28 cellular contexts compared by ENCODE assay signal in the genomic region with DNA sequence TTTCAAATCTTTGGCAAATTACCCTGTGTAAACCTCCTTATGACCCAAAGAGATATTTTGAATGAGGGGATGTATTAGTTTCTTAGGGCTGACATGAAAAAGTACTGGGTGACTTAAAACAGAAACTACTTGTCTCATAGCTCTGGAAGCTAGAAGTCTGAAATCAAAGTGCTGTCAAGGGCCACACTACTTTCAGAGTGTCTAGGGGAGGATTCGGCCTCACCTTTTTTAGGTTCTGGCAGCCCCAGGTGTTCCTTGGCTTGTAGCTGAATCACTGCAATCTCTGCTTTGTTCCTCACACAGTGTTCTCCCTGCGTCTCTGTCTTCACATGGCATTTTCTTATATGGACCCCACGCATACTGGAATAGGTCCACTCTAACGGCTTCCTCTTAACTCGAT.
"Had no signal": no experiment of that assay in that cellular context is flagged by ENCODE, and none has a peak within 500 bp of the region (broad histone marks: within the 10 kb centered on the region; RNA-seq: fewer than 3 reads in every experiment).

No MANE protein-coding gene starts in this region.

- H3K9me3 ChIP-seq: ascending aorta, breast epithelium, esophagus muscularis mucosa, gastrocnemius medialis had no signal

- H3K4me1 ChIP-seq: breast epithelium, esophagus muscularis mucosa, foreskin keratinocyte had no signal

- DNase-seq: activated CD4-positive, alpha-beta memory T cell treated with anti-CD3 and anti-CD28 coated beads, Interleukin-2, amount 10 ng/mL, durations not matched to agents 7 days and 5 days; activated CD4-positive, alpha-beta T cell treated with anti-CD3 and anti-CD28 coated beads for 1 hour; activated CD4-positive, alpha-beta T cell treated with anti-CD3 and anti-CD28 coated beads for 4 hours; activated CD4-positive, alpha-beta T cell treated with anti-CD3 and anti-CD28 coated beads, Interleukin-2, amount 10 ng/mL, durations not matched to agents 7 days and 5 days; activated CD4-positive, alpha-beta T cell treated with anti-CD3 and anti-CD28 coated beads, Interleukin-2, amount 50 U/mL, for 4 hours; activated CD4-positive, CD25-positive, alpha-beta regulatory T cell; activated CD8-positive, alpha-beta memory T cell treated with anti-CD3 and anti-CD28 coated beads, Interleukin-2, amount 50 U/mL, for 48 hours; activated gamma-delta T cell; activated naive CD4-positive, alpha-beta T cell; activated naive CD4-positive, alpha-beta T cell treated with anti-CD3 and anti-CD28 coated beads, Interleukin-2, amount 10 ng/mL, durations not matched to agents 7 days and 5 days; activated naive CD8-positive, alpha-beta T cell treated with anti-CD3 and anti-CD28 coated beads, Interleukin-2, amount 10 ng/mL, durations not matched to agents 7 days and 5 days; activated T-cell treated with anti-CD3 and anti-CD28 coated beads for 4 hours; activated T-cell treated with anti-CD3 and anti-CD28 coated beads, Interleukin-2, amount 50 U/mL, for 24 hours; activated T-cell treated with anti-CD3 and anti-CD28 coated beads, Interleukin-2, amount 50 U/mL, for 72 hours; cortex of kidney; dermis blood vessel endothelial cell; effector CD4-positive, alpha-beta T cell; effector memory CD8-positive, alpha-beta T cell; erythroblast; foreskin keratinocyte; gastrocnemius medialis; T-helper 2 cell had no signal

- ATAC-seq: activated naive CD4-positive, alpha-beta T cell treated with anti-CD3 and anti-CD28 coated beads, Interleukin-2, amount 50 U/mL, for 72 hours; activated T-cell treated with anti-CD3 and anti-CD28 coated beads, Interleukin-2, amount 50 U/mL, for 72 hours; effector memory CD8-positive, alpha-beta T cell; foreskin keratinocyte; gastrocnemius medialis had no signal

- FAIRE-seq: colon had no signal

- H3K27me3 ChIP-seq: ascending aorta, breast epithelium, esophagus muscularis mucosa, foreskin keratinocyte, gastrocnemius medialis had no signal

- H3K4me3 Mint-ChIP-seq: activated CD4-positive, alpha-beta memory T cell treated with anti-CD3 and anti-CD28 coated beads, Interleukin-2, amount 10 ng/mL, durations not matched to agents 7 days and 5 days; activated CD4-positive, alpha-beta T cell treated with anti-CD3 and anti-CD28 coated beads, Interleukin-2, amount 10 ng/mL, durations not matched to agents 7 days and 5 days; activated naive CD4-positive, alpha-beta T cell treated with anti-CD3 and anti-CD28 coated beads, Interleukin-2, amount 10 ng/mL, durations not matched to agents 7 days and 5 days; activated naive CD8-positive, alpha-beta T cell treated with anti-CD3 and anti-CD28 coated beads, Interleukin-2, amount 10 ng/mL, durations not matched to agents 7 days and 5 days; activated T-cell treated with anti-CD3 and anti-CD28 coated beads, Interleukin-2, amount 50 U/mL, for 24 hours; activated T-cell treated with anti-CD3 and anti-CD28 coated beads, Interleukin-2, amount 50 U/mL, for 72 hours; brain; effector memory CD8-positive, alpha-beta T cell had no signal

- H3K36me3 Mint-ChIP-seq: activated naive CD4-positive, alpha-beta T cell treated with anti-CD3 and anti-CD28 coated beads, Interleukin-2, amount 10 ng/mL, durations not matched to agents 7 days and 5 days; activated naive CD4-positive, alpha-beta T cell treated with anti-CD3 and anti-CD28 coated beads, Interleukin-2, amount 50 U/mL, for 72 hours; activated naive CD8-positive, alpha-beta T cell treated with anti-CD3 and anti-CD28 coated beads, Interleukin-2, amount 10 ng/mL, durations not matched to agents 7 days and 5 days; brain had no signal

- H3K4me3 ChIP-seq: ascending aorta, breast epithelium, esophagus muscularis mucosa, gastrocnemius medialis had no signal

- H3K27me3 Mint-ChIP-seq: activated CD4-positive, alpha-beta memory T cell treated with anti-CD3 and anti-CD28 coated beads, Interleukin-2, amount 10 ng/mL, durations not matched to agents 7 days and 5 days; activated CD4-positive, alpha-beta T cell treated with anti-CD3 and anti-CD28 coated beads, Interleukin-2, amount 10 ng/mL, durations not matched to agents 7 days and 5 days; activated naive CD4-positive, alpha-beta T cell treated with anti-CD3 and anti-CD28 coated beads, Interleukin-2, amount 10 ng/mL, durations not matched to agents 7 days and 5 days; activated T-cell treated with anti-CD3 and anti-CD28 coated beads, Interleukin-2, amount 50 U/mL, for 24 hours; brain had no signal

- H3K27ac Mint-ChIP-seq: activated CD4-positive, alpha-beta memory T cell treated with anti-CD3 and anti-CD28 coated beads, Interleukin-2, amount 10 ng/mL, durations not matched to agents 7 days and 5 days; activated CD4-positive, alpha-beta T cell treated with anti-CD3 and anti-CD28 coated beads, Interleukin-2, amount 10 ng/mL, durations not matched to agents 7 days and 5 days; activated naive CD4-positive, alpha-beta T cell treated with anti-CD3 and anti-CD28 coated beads, Interleukin-2, amount 10 ng/mL, durations not matched to agents 7 days and 5 days; activated naive CD8-positive, alpha-beta T cell treated with anti-CD3 and anti-CD28 coated beads, Interleukin-2, amount 10 ng/mL, durations not matched to agents 7 days and 5 days; activated T-cell treated with anti-CD3 and anti-CD28 coated beads, Interleukin-2, amount 50 U/mL, for 24 hours; activated T-cell treated with anti-CD3 and anti-CD28 coated beads, Interleukin-2, amount 50 U/mL, for 72 hours; brain; effector memory CD8-positive, alpha-beta T cell had no signal

- H3K36me3 ChIP-seq: ascending aorta, breast epithelium, esophagus muscularis mucosa, gastrocnemius medialis had no signal

- H3K9me3 Mint-ChIP-seq: brain; effector memory CD8-positive, alpha-beta T cell had no signal

- H3K27ac ChIP-seq: ascending aorta, breast epithelium, esophagus muscularis mucosa, foreskin keratinocyte, gastrocnemius medialis had no signal
